Comparison of ENCODE assay signal across 12 cellular contexts in genomic region chr1:225780134-225780533, GRCh38. TPM values are rescaled to one million over a fixed set of nuclear protein-coding genes. Genes with fewer than 3 reads are reported as not detected.
DNase-seq lines count a peak whose midpoint lies in the region; ATAC-seq and TF ChIP-seq lines count a peak whose summit lies in the region.
"Had no signal": no experiment of that assay in that cellular context is flagged by ENCODE, and none has a peak within 500 bp of the region (broad histone marks: within the 10 kb centered on the region; RNA-seq: fewer than 3 reads in every experiment).

No MANE protein-coding gene starts in this region.

- no peak overlapping the region for H3K14ac ChIP-seq in neuronal stem cell (ENCODE audit: low read length)

- no peak overlapping the region for H3K4me2 ChIP-seq in neuronal stem cell (ENCODE audit: insufficient read depth, low read length, poor library complexity, severe bottlenecking)

- peaks cover 47% of the 10 kb centered on the region for H3K36me3 ChIP-seq in HUES64 (ENCODE audit: insufficient read depth, low read length)
- peaks cover 0 to 20% (median 4%) of the 10 kb centered on the region in 3 donors for H3K36me3 ChIP-seq in tibial nerve
- peaks cover 6 to 62% of the 10 kb centered on the region in 2 donors for H3K36me3 ChIP-seq in neuronal stem cell (replicated peaks in 1 of 2; ENCODE audit: control insufficient read depth in 2 of 2, insufficient read depth in 2 of 2, low read length in 2 of 2)

- H2BK12ac ChIP-seq in neuronal stem cell (ENCODE audit: low read length) = no peak overlapping the region

- no peak overlapping the region for H2AK5ac ChIP-seq in neuronal stem cell (ENCODE audit: low read depth, low read length)

- H3K4me1 ChIP-seq in HUES64 (ENCODE audit: insufficient read depth, low read length) = peaks cover 37% of the 10 kb centered on the region
- H3K4me1 ChIP-seq in tibial nerve = peaks cover 0 to 66% (median 32%) of the 10 kb centered on the region in 4 donors
- H3K4me1 ChIP-seq in neuronal stem cell (ENCODE audit: control insufficient read depth in 2 of 2, insufficient read depth in 1 of 2, low read depth in 1 of 2, low read length in 2 of 2) = peaks cover 2 to 12% of the 10 kb centered on the region in 2 donors

- H3K27ac ChIP-seq in HUES64 (ENCODE audit: low read depth, low read length) (no peak overlapping the region), coronary artery (no peak overlapping the region), tibial nerve (no peak overlapping the region), neuronal stem cell (replicated peaks; ENCODE audit: low read length) (no peak overlapping the region)
- H3K27ac ChIP-seq: body of pancreas, thyroid gland had no signal

- H3K9ac ChIP-seq in HUES64 (ENCODE audit: low read depth, low read length) (no peak overlapping the region), neuronal stem cell (ENCODE audit: low read depth, low read length, poor library complexity) (no peak overlapping the region)

- H3K9me3 ChIP-seq in HUES64 (ENCODE audit: insufficient read depth, low read depth, low read length) = no peaks in the 10 kb centered on the region
- no peaks in the 10 kb centered on the region for H3K9me3 ChIP-seq in tibial nerve
- peaks cover 0 to 22% of the 10 kb centered on the region in 2 donors for H3K9me3 ChIP-seq in neuronal stem cell (replicated peaks in 1 of 2; ENCODE audit: control insufficient read depth in 2 of 2, insufficient read depth in 1 of 2, low read depth in 1 of 2, low read length in 2 of 2)
- H3K9me3 ChIP-seq: body of pancreas, thyroid gland had no signal

- no peak overlapping the region for H2AFZ ChIP-seq in neuronal stem cell (ENCODE audit: low read length)

- peaks cover 39% of the 10 kb centered on the region for H3K4me1 Mint-ChIP-seq in activated CD8-positive, alpha-beta memory T cell treated with anti-CD3 and anti-CD28 coated beads, Interleukin-2, amount 10 ng/mL, durations not matched to agents 7 days and 5 days
- peaks cover 21% of the 10 kb centered on the region for H3K4me1 Mint-ChIP-seq in progenitor cell of endocrine pancreas (ENCODE audit: low read depth)

- H3K27ac Mint-ChIP-seq in activated CD8-positive, alpha-beta memory T cell treated with anti-CD3 and anti-CD28 coated beads, Interleukin-2, amount 10 ng/mL, durations not matched to agents 7 days and 5 days = no peak overlapping the region
- no peak overlapping the region for H3K27ac Mint-ChIP-seq in progenitor cell of endocrine pancreas

- H3K4me3 Mint-ChIP-seq in activated CD8-positive, alpha-beta memory T cell treated with anti-CD3 and anti-CD28 coated beads, Interleukin-2, amount 10 ng/mL, durations not matched to agents 7 days and 5 days = peak overlapping the region; percentile 28
- peak overlapping the region; percentile 49 for H3K4me3 Mint-ChIP-seq in progenitor cell of endocrine pancreas (ENCODE audit: low read depth)

- H2BK120ac ChIP-seq in neuronal stem cell (ENCODE audit: low read depth, low read length) = no peak overlapping the region

- WGBS in HUES64 = 92% methylated on average over 2 of the region's 5 CpGs
- WGBS in tibial nerve, 2 donors = 93% methylated on average over 5 of the region's 5 CpGs
- no CpG with 5 or more reads among the region's 5 CpGs for WGBS in neuronal stem cell (ENCODE audit: extremely low coverage in 2 of 2, insufficient read length in 2 of 2, insufficient replicate concordance in 1 of 2), 2 donors

- no peak for TF ChIP-seq POLR2A in tibial nerve (IDR thresholded peaks at IDR 0.05)

- H3K23ac ChIP-seq in neuronal stem cell (ENCODE audit: low read depth, low read length, poor library complexity) = no peak overlapping the region

- no peaks in the 10 kb centered on the region for H3K27me3 Mint-ChIP-seq in activated CD8-positive, alpha-beta memory T cell treated with anti-CD3 and anti-CD28 coated beads, Interleukin-2, amount 10 ng/mL, durations not matched to agents 7 days and 5 days
- no peaks in the 10 kb centered on the region for H3K27me3 Mint-ChIP-seq in progenitor cell of endocrine pancreas

- DNase-seq in activated CD8-positive, alpha-beta memory T cell treated with anti-CD3 and anti-CD28 coated beads, Interleukin-2, amount 10 ng/mL, durations not matched to agents 7 days and 5 days = no peak
- no peak for DNase-seq in activated CD8-positive, alpha-beta memory T cell treated with anti-CD3 and anti-CD28 coated beads for 24 hours
- DNase-seq in coronary artery (ENCODE audit: low spot score) (no peak), progenitor cell of endocrine pancreas (ENCODE audit: low spot score, unreplicated experiment) (no peak), tibial nerve (ENCODE audit: low spot score in 2 of 2) (no peak), neuronal stem cell (ENCODE audit: low spot score) (no peak)
- DNase-seq: body of pancreas, midbrain, NCI-H187, thyroid gland had no signal

- no peak overlapping the region for H3K18ac ChIP-seq in neuronal stem cell (ENCODE audit: low read length)

- TF ChIP-seq CTCF in coronary artery (IDR thresholded peaks at IDR 0.05) (no peak), progenitor cell of endocrine pancreas (IDR thresholded peaks at IDR 0.05; ENCODE audit: unreplicated experiment) (no peak), tibial nerve (IDR thresholded peaks at IDR 0.05) (no peak)

- no peak for ATAC-seq in activated CD8-positive, alpha-beta memory T cell treated with anti-CD3 and anti-CD28 coated beads, Interleukin-2, amount 10 ng/mL, durations not matched to agents 7 days and 5 days
- ATAC-seq in HG03039 (IDR thresholded peaks at IDR 0.05; ENCODE audit: unreplicated experiment) = no peak
- ATAC-seq: body of pancreas had no signal

- H3K27me3 ChIP-seq in HUES64 (ENCODE audit: insufficient read depth, low read length) (no peaks in the 10 kb centered on the region), tibial nerve (no peaks in the 10 kb centered on the region), neuronal stem cell (ENCODE audit: control insufficient read depth in 3 of 3, insufficient read depth in 3 of 3, low read depth in 1 of 3, low read length in 3 of 3) (no peaks in the 10 kb centered on the region)
- H3K27me3 ChIP-seq: body of pancreas, thyroid gland had no signal

- H4K8ac ChIP-seq in neuronal stem cell (ENCODE audit: low read depth, low read length) = no peak overlapping the region

- no peak overlapping the region for H3K4ac ChIP-seq in neuronal stem cell (ENCODE audit: low read length)

- TF ChIP-seq EP300 in tibial nerve (IDR thresholded peaks at IDR 0.05) = no peak

- H2BK5ac ChIP-seq in neuronal stem cell (ENCODE audit: low read length) = no peak overlapping the region

- no peak overlapping the region for H4K91ac ChIP-seq in neuronal stem cell (ENCODE audit: low read depth, low read length, poor library complexity)

- H3K9me3 Mint-ChIP-seq in activated CD8-positive, alpha-beta memory T cell treated with anti-CD3 and anti-CD28 coated beads, Interleukin-2, amount 10 ng/mL, durations not matched to agents 7 days and 5 days (ENCODE audit: low read depth) = no peaks in the 10 kb centered on the region
- H3K9me3 Mint-ChIP-seq in progenitor cell of endocrine pancreas (ENCODE audit: low read depth) = no peaks in the 10 kb centered on the region

- H3K36me3 Mint-ChIP-seq in activated CD8-positive, alpha-beta memory T cell treated with anti-CD3 and anti-CD28 coated beads, Interleukin-2, amount 10 ng/mL, durations not matched to agents 7 days and 5 days = peaks cover 37% of the 10 kb centered on the region
- peaks cover 20% of the 10 kb centered on the region for H3K36me3 Mint-ChIP-seq in progenitor cell of endocrine pancreas (ENCODE audit: insufficient read depth)

- H2BK15ac ChIP-seq in neuronal stem cell (ENCODE audit: low read length) = no peak overlapping the region

- CTCF ChIA-PET in activated CD8-positive, alpha-beta memory T cell treated with anti-CD3 and anti-CD28 coated beads, Interleukin-2, amount 10 ng/mL, durations not matched to agents 7 days and 5 days (lab: Charles Lee) = interaction anchor here (0.7 to 0.8 kb wide), 2 partner anchors 131 to 922 kb away, joined by 3 to 5 read pairs; no protein-coding TSS in a partner anchor

- H3K4me3 ChIP-seq in HUES64 (ENCODE audit: low read length) = peak overlapping the region; percentile 96
- H3K4me3 ChIP-seq in coronary artery = peak overlapping the region; percentile 95
- no peak overlapping the region for H3K4me3 ChIP-seq in tibial nerve
- H3K4me3 ChIP-seq in neuronal stem cell (ENCODE audit: low read length in 2 of 2) = no peak overlapping the region
- H3K4me3 ChIP-seq: body of pancreas, thyroid gland had no signal

- H3K79me1 ChIP-seq in neuronal stem cell (ENCODE audit: low read depth, low read length) = peaks cover 4% of the 10 kb centered on the region

RNA-seq across cellular contexts. Expression of gene SRP9, which starts 2.5 kb away (rescaled TPM):
- 100 to 1,000 TPM; 198 to 225 TPM for total RNA-seq in activated CD8-positive, alpha-beta memory T cell treated with anti-CD3 and anti-CD28 coated beads, Interleukin-2, amount 10 ng/mL, durations not matched to agents 7 days and 5 days
- polyA plus RNA-seq in HUES64 (2013, experiment 1 of 2) = 420 TPM
- polyA plus RNA-seq in HUES64 (2013, experiment 2 of 2) = 458 TPM
- total RNA-seq in progenitor cell of endocrine pancreas (406 and 423 TPM in 2 replicates), tibial nerve (100 to 1,000 TPM; 130 to 178 (median 146) TPM)
- 466 TPM for polyA plus RNA-seq in neuronal stem cell (2013, experiment 1 of 2)
- 474 TPM for polyA plus RNA-seq in neuronal stem cell (2013, experiment 2 of 2)

RNA-seq across cellular contexts. Expression of gene EPHX1, which starts 29.8 kb away (rescaled TPM):
- total RNA-seq in activated CD8-positive, alpha-beta memory T cell treated with anti-CD3 and anti-CD28 coated beads, Interleukin-2, amount 10 ng/mL, durations not matched to agents 7 days and 5 days = under 1 TPM; 0.68 to 0.85 TPM
- polyA plus RNA-seq in HUES64 (2013, experiment 1 of 2) = 51.2 TPM
- polyA plus RNA-seq in HUES64 (2013, experiment 2 of 2) = 44.6 TPM
- 41.2 and 41.5 TPM in 2 replicates for total RNA-seq in progenitor cell of endocrine pancreas
- 100 to 1,000 TPM in 3 of 4 donors, 10 to 100 TPM in 1; 80.1 to 203 (median 133) TPM for total RNA-seq in tibial nerve
- 9.9 TPM for polyA plus RNA-seq in neuronal stem cell (2013, experiment 1 of 2)
- 9.9 TPM for polyA plus RNA-seq in neuronal stem cell (2013, experiment 2 of 2)

Comparison
In these comparisons a context has a peak if more than half of its experiments do, and no peak if none do; other contexts are left out.
1. H3K4me3 ChIP-seq: peak in HUES64 (single experiment) and coronary artery (single experiment); none in tibial nerve (0 of 4) and neuronal stem cell (0 of 2).
2. RNA of gene EPHX1, which starts 29.8 kb away (total RNA-seq): 80.1 to 203 TPM in tibial nerve and 41.2 to 41.5 TPM in progenitor cell of endocrine pancreas; 0.68 to 0.85 TPM in activated CD8-positive, alpha-beta memory T cell treated with anti-CD3 and anti-CD28 coated beads, Interleukin-2, amount 10 ng/mL, durations not matched to agents 7 days and 5 days; every median in the first group is over 10 times any median in the second.